In genomic region chrY:12905520-12905887, GRCh38 we compare ENCODE assay signal across 2 cellular contexts.
TF ChIP-seq lines count a peak whose summit lies in the region.

No MANE protein-coding gene starts in this region.

TF ChIP-seq in GM23338, 12 proteins besides CTCF, POLR2A, EP300 and RAD21 (continued from another document):
- TF ChIP-seq, protein P1, sequence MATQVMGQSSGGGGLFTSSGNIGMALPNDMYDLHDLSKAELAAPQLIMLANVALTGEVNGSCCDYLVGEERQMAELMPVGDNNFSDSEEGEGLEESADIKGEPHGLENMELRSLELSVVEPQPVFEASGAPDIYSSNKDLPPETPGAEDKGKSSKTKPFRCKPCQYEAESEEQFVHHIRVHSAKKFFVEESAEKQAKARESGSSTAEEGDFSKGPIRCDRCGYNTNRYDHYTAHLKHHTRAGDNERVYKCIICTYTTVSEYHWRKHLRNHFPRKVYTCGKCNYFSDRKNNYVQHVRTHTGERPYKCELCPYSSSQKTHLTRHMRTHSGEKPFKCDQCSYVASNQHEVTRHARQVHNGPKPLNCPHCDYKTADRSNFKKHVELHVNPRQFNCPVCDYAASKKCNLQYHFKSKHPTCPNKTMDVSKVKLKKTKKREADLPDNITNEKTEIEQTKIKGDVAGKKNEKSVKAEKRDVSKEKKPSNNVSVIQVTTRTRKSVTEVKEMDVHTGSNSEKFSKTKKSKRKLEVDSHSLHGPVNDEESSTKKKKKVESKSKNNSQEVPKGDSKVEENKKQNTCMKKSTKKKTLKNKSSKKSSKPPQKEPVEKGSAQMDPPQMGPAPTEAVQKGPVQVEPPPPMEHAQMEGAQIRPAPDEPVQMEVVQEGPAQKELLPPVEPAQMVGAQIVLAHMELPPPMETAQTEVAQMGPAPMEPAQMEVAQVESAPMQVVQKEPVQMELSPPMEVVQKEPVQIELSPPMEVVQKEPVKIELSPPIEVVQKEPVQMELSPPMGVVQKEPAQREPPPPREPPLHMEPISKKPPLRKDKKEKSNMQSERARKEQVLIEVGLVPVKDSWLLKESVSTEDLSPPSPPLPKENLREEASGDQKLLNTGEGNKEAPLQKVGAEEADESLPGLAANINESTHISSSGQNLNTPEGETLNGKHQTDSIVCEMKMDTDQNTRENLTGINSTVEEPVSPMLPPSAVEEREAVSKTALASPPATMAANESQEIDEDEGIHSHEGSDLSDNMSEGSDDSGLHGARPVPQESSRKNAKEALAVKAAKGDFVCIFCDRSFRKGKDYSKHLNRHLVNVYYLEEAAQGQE (IDR thresholded peaks at IDR 0.05; ENCODE audit: unreplicated experiment) = no peak
- TF ChIP-seq EZH2phosphoT487 (IDR thresholded peaks at IDR 0.05; ENCODE audit: unreplicated experiment) (no peak), CREB1 (CRISPR knock-in tag; IDR thresholded peaks at IDR 0.05; ENCODE audit: low read depth) (no peak), ZNF331 (CRISPR knock-in tag; IDR thresholded peaks at IDR 0.05; ENCODE audit: low read depth) (no peak)
TF ChIP-seq in GM23338: peak in this region for 0.

TF ChIP-seq in liver, 16 proteins besides CTCF, POLR2A, EP300 and RAD21 (continued from another document):
- TF ChIP-seq, protein P1 (IDR thresholded peaks at IDR 0.05) = no peak
